ENCODE assay signal across 9 cellular contexts in the genomic region with DNA sequence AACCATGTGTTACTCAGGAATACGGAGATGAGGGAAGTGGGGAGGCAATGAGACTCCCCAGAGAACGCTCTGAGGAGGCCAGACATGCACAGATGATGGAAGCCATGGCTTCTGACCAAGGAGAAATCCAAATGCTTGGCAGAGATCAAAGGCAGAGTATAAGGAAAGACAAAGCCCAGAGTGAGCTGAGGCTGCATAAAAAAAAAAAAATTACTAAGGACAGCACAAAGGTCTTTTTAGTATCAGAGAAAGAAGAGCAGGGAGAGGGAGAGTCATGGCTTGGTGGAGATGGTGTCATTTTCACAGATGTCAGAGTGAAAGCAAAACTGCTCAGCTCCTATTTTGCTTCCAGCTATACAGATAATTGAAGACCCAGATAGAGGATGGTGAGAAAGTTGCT. TPM values are rescaled to one million over a fixed set of nuclear protein-coding genes. Genes with fewer than 3 reads are reported as not detected.
DNase-seq lines count a peak whose midpoint lies in the region; ATAC-seq and TF ChIP-seq lines count a peak whose summit lies in the region.
"Had no signal": no experiment of that assay in that cellular context is flagged by ENCODE, and none has a peak within 500 bp of the region (broad histone marks: within the 10 kb centered on the region; RNA-seq: fewer than 3 reads in every experiment).

No MANE protein-coding gene starts in this region.

- H3K4me2 ChIP-seq in IMR-90 (ENCODE audit: low read depth, low read length), result no peak overlapping the region

- no peaks in the 10 kb centered on the region for H3K9me3 ChIP-seq in IMR-90 (ENCODE audit: control insufficient read depth, insufficient read depth, low read length)

- peak; percentile 68 for ATAC-seq in GM18502 (IDR thresholded peaks at IDR 0.05; ENCODE audit: poor library complexity, unreplicated experiment)
- ATAC-seq in GM21515 (IDR thresholded peaks at IDR 0.05; ENCODE audit: unreplicated experiment), result peak; percentile 70
- ATAC-seq in IMR-90 (ENCODE audit: low read depth), result peak; percentile 22; the same call in 1 of the 2 replicates
- no peak for ATAC-seq in HG03025 (IDR thresholded peaks at IDR 0.05; ENCODE audit: low FRiP score, unreplicated experiment)

- H4K91ac ChIP-seq in IMR-90 (ENCODE audit: insufficient read depth, low read depth, low read length), result no peak overlapping the region

- TF ChIP-seq RAD21 in IMR-90 (IDR thresholded peaks at IDR 0.05; ENCODE audit: low read length), result no peak

- no peaks in the 10 kb centered on the region for H3K9me1 ChIP-seq in IMR-90 (ENCODE audit: insufficient read depth, low read length)

- no peak overlapping the region for H3K27ac Mint-ChIP-seq in activated CD4-positive, alpha-beta T cell treated with anti-CD3 and anti-CD28 coated beads, Interleukin-2, amount 10 ng/mL, durations not matched to agents 7 days and 5 days
- H3K27ac Mint-ChIP-seq: CD4-positive, alpha-beta T cell had no signal

- no peak overlapping the region for H3K14ac ChIP-seq in IMR-90 (replicated peaks; ENCODE audit: low read depth, low read length)

- H3K4me3 Mint-ChIP-seq in activated CD4-positive, alpha-beta T cell treated with anti-CD3 and anti-CD28 coated beads, Interleukin-2, amount 10 ng/mL, durations not matched to agents 7 days and 5 days, result no peak overlapping the region
- H3K4me3 Mint-ChIP-seq: CD4-positive, alpha-beta T cell had no signal

- no peaks in the 10 kb centered on the region for H3K9me3 Mint-ChIP-seq in activated CD4-positive, alpha-beta T cell treated with anti-CD3 and anti-CD28 coated beads, Interleukin-2, amount 10 ng/mL, durations not matched to agents 7 days and 5 days
- H3K9me3 Mint-ChIP-seq: CD4-positive, alpha-beta T cell had no signal

- no peaks in the 10 kb centered on the region for H4K20me1 ChIP-seq in IMR-90 (ENCODE audit: insufficient read depth, low read length)

- H3K4me3 ChIP-seq in IMR-90 (ENCODE audit: insufficient read depth, low read depth, low read length), result no peak overlapping the region

- intact Hi-C loops in IMR-90 (cut with micrococcal nuclease), result no loop called here

- no peak overlapping the region for H4K8ac ChIP-seq in IMR-90 (ENCODE audit: low read depth in 2 of 2, low read length in 2 of 2)

- H2BK15ac ChIP-seq in IMR-90 (ENCODE audit: low read depth, low read length), result no peak overlapping the region

- H3K4me1 Mint-ChIP-seq in activated CD4-positive, alpha-beta T cell treated with anti-CD3 and anti-CD28 coated beads, Interleukin-2, amount 10 ng/mL, durations not matched to agents 7 days and 5 days, result peaks cover 13% of the 10 kb centered on the region

- H2BK120ac ChIP-seq in IMR-90 (ENCODE audit: low read depth, low read length), result no peak overlapping the region

- TF ChIP-seq CTCF in IMR-90 (conservative IDR thresholded peaks at IDR 0.05; ENCODE audit: low read depth, low read length), result no peak

- no peaks in the 10 kb centered on the region for H3K27me3 ChIP-seq in IMR-90 (ENCODE audit: control insufficient read depth, insufficient read depth, low read length)

- no peak overlapping the region for H3K18ac ChIP-seq in IMR-90 (ENCODE audit: low read depth, low read length)

- H3K4me1 ChIP-seq in IMR-90 (ENCODE audit: control insufficient read depth, insufficient read depth, low read length), result peaks cover 5% of the 10 kb centered on the region; the same call in 1 of the 2 replicates

- H3K4ac ChIP-seq in IMR-90 (ENCODE audit: low read depth, low read length), result no peak overlapping the region

- no peak for TF ChIP-seq POLR2A in IMR-90 (IDR thresholded peaks at IDR 0.05; ENCODE audit: low read depth, low read length)

- H3K9ac ChIP-seq in IMR-90 (ENCODE audit: low read depth, low read length), result no peak overlapping the region

- dilution Hi-C loops in IMR-90 (cut with HindIII; ENCODE audit: low sequenced_read_pairs, unreplicated experiment), result no loop called here

- no TSS peak for BruUV-seq in IMR-90 (replicated peaks; lab: Mats Ljungman, UMichigan)

- H3K36me3 ChIP-seq in IMR-90 (ENCODE audit: control insufficient read depth, insufficient read depth, low read length), result no peaks in the 10 kb centered on the region

- H3K36me3 Mint-ChIP-seq in activated CD4-positive, alpha-beta T cell treated with anti-CD3 and anti-CD28 coated beads, Interleukin-2, amount 10 ng/mL, durations not matched to agents 7 days and 5 days (ENCODE audit: low read depth), result no peaks in the 10 kb centered on the region

- H2AK9ac ChIP-seq in IMR-90 (replicated peaks; ENCODE audit: low read depth, low read length, poor library complexity), result no peak overlapping the region

- no peak overlapping the region for H4K5ac ChIP-seq in IMR-90 (ENCODE audit: low read depth, low read length)

- no peaks in the 10 kb centered on the region for H3K79me1 ChIP-seq in IMR-90 (ENCODE audit: low read depth in 1 of 2, low read length in 2 of 2)

- no peak overlapping the region for H3K23ac ChIP-seq in IMR-90 (ENCODE audit: low read depth, low read length)

- DNase-seq in IMR-90, result peak; percentile 30
- DNase-seq in medulla oblongata (ENCODE audit: extremely low spot score), result peak; percentile 48
- DNase-seq in activated T-cell treated with anti-CD3 and anti-CD28 coated beads, Interleukin-2, amount 50 U/mL, for 1 hour, result no peak
- no peak for DNase-seq in OCI-M2 (lab: John Stamatoyannopoulos, UW; ENCODE audit: unreplicated experiment)
- no peak for DNase-seq in activated CD4-positive, alpha-beta T cell treated with anti-CD3 and anti-CD28 coated beads, Interleukin-2, amount 10 ng/mL, durations not matched to agents 7 days and 5 days
- DNase-seq: CD4-positive, alpha-beta T cell had no signal

- POLR2A ChIA-PET in IMR-90 (lab: Charles Lee; ENCODE audit: unreplicated experiment), result interaction anchor here (0.6 kb wide), 1 partner anchor 244 kb away, joined by 12 read pairs; no protein-coding TSS in a partner anchor
- POLR2A ChIA-PET in activated CD4-positive, alpha-beta T cell treated with anti-CD3 and anti-CD28 coated beads, Interleukin-2, amount 10 ng/mL, durations not matched to agents 7 days and 5 days (lab: Charles Lee), result no interaction called here

- H2AFZ ChIP-seq in IMR-90 (replicated peaks; ENCODE audit: low read length, poor library complexity), result no peak overlapping the region

- in situ Hi-C loops in IMR-90 (cut with MboI; ENCODE audit: low sequenced_read_pairs), result no loop called here

- no peak overlapping the region for H3K27ac ChIP-seq in IMR-90 (ENCODE audit: insufficient read depth, low read length)

- WGBS in IMR-90 (ENCODE audit: extremely low coverage in 2 of 2, insufficient read length in 1 of 2), 2 experiments, result 60% methylated on average over 1 of the region's 2 CpGs; no CpG with 5 or more reads in 1 of the 2 experiments

- H3K27me3 Mint-ChIP-seq in activated CD4-positive, alpha-beta T cell treated with anti-CD3 and anti-CD28 coated beads, Interleukin-2, amount 10 ng/mL, durations not matched to agents 7 days and 5 days, result peaks cover 6% of the 10 kb centered on the region
- H3K27me3 Mint-ChIP-seq: CD4-positive, alpha-beta T cell had no signal

- no peak overlapping the region for H3K56ac ChIP-seq in IMR-90 (ENCODE audit: extremely low read depth, insufficient read depth, low read length)

- H2BK20ac ChIP-seq in IMR-90 (ENCODE audit: low read depth, low read length), result no peak overlapping the region

- H2AK5ac ChIP-seq in IMR-90 (ENCODE audit: low read depth, low read length), result no peak overlapping the region

- no peak overlapping the region for H2BK5ac ChIP-seq in IMR-90 (ENCODE audit: low read depth, low read length, poor library complexity, severe bottlenecking)

- CTCF ChIA-PET in IMR-90 (lab: Yijun Ruan, JAX), result interaction anchor here (1.2 kb wide), 1 partner anchor 11 kb away, joined by 3 read pairs; no protein-coding TSS in a partner anchor
- CTCF ChIA-PET in activated CD4-positive, alpha-beta T cell treated with anti-CD3 and anti-CD28 coated beads, Interleukin-2, amount 10 ng/mL, durations not matched to agents 7 days and 5 days (lab: Charles Lee), result interaction anchor here (0.5 to 1.5 kb wide), 4 partner anchors 11 to 18 kb away, joined by 3 to 4 read pairs (median 4); no protein-coding TSS in a partner anchor

TF ChIP-seq in IMR-90, 13 proteins besides CTCF, POLR2A, EP300 and RAD21 (continues in another document):
- TF ChIP-seq, protein P1, sequence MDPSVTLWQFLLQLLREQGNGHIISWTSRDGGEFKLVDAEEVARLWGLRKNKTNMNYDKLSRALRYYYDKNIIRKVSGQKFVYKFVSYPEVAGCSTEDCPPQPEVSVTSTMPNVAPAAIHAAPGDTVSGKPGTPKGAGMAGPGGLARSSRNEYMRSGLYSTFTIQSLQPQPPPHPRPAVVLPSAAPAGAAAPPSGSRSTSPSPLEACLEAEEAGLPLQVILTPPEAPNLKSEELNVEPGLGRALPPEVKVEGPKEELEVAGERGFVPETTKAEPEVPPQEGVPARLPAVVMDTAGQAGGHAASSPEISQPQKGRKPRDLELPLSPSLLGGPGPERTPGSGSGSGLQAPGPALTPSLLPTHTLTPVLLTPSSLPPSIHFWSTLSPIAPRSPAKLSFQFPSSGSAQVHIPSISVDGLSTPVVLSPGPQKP (IDR thresholded peaks at IDR 0.05; ENCODE audit: borderline replicate concordance, low read depth, low read length), result no peak
- TF ChIP-seq MAFK (IDR thresholded peaks at IDR 0.05; ENCODE audit: low read depth, low read length) (no peak), CEBPB (IDR thresholded peaks at IDR 0.05; ENCODE audit: low read depth, low read length) (no peak), RCOR1 (IDR thresholded peaks at IDR 0.05; ENCODE audit: insufficient replicate concordance, low read length) (no peak)

RNA-seq across cellular contexts. Expression of a gene that starts 8.1 kb away (rescaled TPM):
- total RNA-seq in IMR-90 (2012; rRNA removed), result 2.8 and 3.2 TPM in 2 replicates
- polyA plus RNA-seq in IMR-90 (2012; rRNA removed), result 2.6 and 4.2 TPM in 2 replicates
- polyA plus RNA-seq in IMR-90 (2012; cell fraction: cytosol; rRNA removed), result 0.45 and 1.8 TPM in 2 replicates
- 0.52 and 0.64 TPM in 2 replicates for polyA plus RNA-seq in IMR-90 (2012; cell fraction: nucleus; rRNA removed; ENCODE audit: low replicate concordance)
- 10 to 100 TPM; 15.3 to 15.8 TPM for total RNA-seq in activated CD4-positive, alpha-beta T cell treated with anti-CD3 and anti-CD28 coated beads, Interleukin-2, amount 10 ng/mL, durations not matched to agents 7 days and 5 days

RNA-seq across cellular contexts. Expression of a gene that starts 37.2 kb away (rescaled TPM):
- total RNA-seq in IMR-90 (2012; rRNA removed), result 212 and 361 TPM in 2 replicates
- polyA plus RNA-seq in IMR-90 (2012; rRNA removed), result 91.0 and 132 TPM in 2 replicates
- 38.8 and 57.1 TPM in 2 replicates for polyA plus RNA-seq in IMR-90 (2012; cell fraction: cytosol; rRNA removed)
- 9.7 and 50.2 TPM in 2 replicates for polyA plus RNA-seq in IMR-90 (2012; cell fraction: nucleus; rRNA removed; ENCODE audit: low replicate concordance)
- 100 to 1,000 TPM; 257 to 273 TPM for total RNA-seq in activated CD4-positive, alpha-beta T cell treated with anti-CD3 and anti-CD28 coated beads, Interleukin-2, amount 10 ng/mL, durations not matched to agents 7 days and 5 days

RNA-seq across cellular contexts. Expression of a gene that starts 54.7 kb away (rescaled TPM):
- total RNA-seq in IMR-90 (2012; rRNA removed), result not detected in 2 replicates
- not detected in 2 replicates for polyA plus RNA-seq in IMR-90 (2012; rRNA removed)
- not detected in 2 replicates for polyA plus RNA-seq in IMR-90 (2012; cell fraction: cytosol; rRNA removed)
- polyA plus RNA-seq in IMR-90 (2012; cell fraction: nucleus; rRNA removed; ENCODE audit: low replicate concordance), result not detected in 2 replicates
- not detected for total RNA-seq in activated CD4-positive, alpha-beta T cell treated with anti-CD3 and anti-CD28 coated beads, Interleukin-2, amount 10 ng/mL, durations not matched to agents 7 days and 5 days
- total RNA-seq: CD4-positive, alpha-beta T cell had no signal

Comparison
In these comparisons a context has a peak if more than half of its experiments do, and no peak if none do; other contexts are left out.
1. DNase-seq: peak in IMR-90 (single experiment) and medulla oblongata (single experiment); none in activated T-cell treated with anti-CD3 and anti-CD28 coated beads, Interleukin-2, amount 50 U/mL, for 1 hour (single experiment), OCI-M2 (single experiment) and activated CD4-positive, alpha-beta T cell treated with anti-CD3 and anti-CD28 coated beads, Interleukin-2, amount 10 ng/mL, durations not matched to agents 7 days and 5 days (single experiment).